8 cellular contexts compared by ENCODE assay signal in genomic region chr4:48127882-48128394, GRCh38. TPM values are rescaled to one million over a fixed set of nuclear protein-coding genes. Genes with fewer than 3 reads are reported as not detected.
DNase-seq lines count a peak whose midpoint lies in the region; ATAC-seq and TF ChIP-seq lines count a peak whose summit lies in the region.

No MANE protein-coding gene starts in this region.

- ATAC-seq in GM18511 (IDR thresholded peaks at IDR 0.05; ENCODE audit: unreplicated experiment) (peak; percentile 96), HG02981 (IDR thresholded peaks at IDR 0.05; ENCODE audit: unreplicated experiment) (peak; percentile 96), right lobe of liver (peak; percentile 91 to 95 (median 94))

- peak; percentile 58 for TF ChIP-seq CTCF in 22Rv1 (IDR thresholded peaks at IDR 0.05)
- peak; percentile 77 for TF ChIP-seq CTCF in choroid plexus epithelial cell (conservative IDR thresholded peaks at IDR 0.05; ENCODE audit: low read depth, low read length)
- TF ChIP-seq CTCF in right lobe of liver (IDR thresholded peaks at IDR 0.05) = peak; percentile 48 to 72 (median 62)

- H3K4me1 ChIP-seq in right lobe of liver = no peaks in the 10 kb centered on the region

- peak overlapping the region; percentile 15 for H3K4me3 ChIP-seq in choroid plexus epithelial cell (ENCODE audit: low read depth, low read length)
- H3K4me3 ChIP-seq in right lobe of liver = peak overlapping the region in 1 of 3 donors; percentile 2

- H3K27ac ChIP-seq in 22Rv1 (peak overlapping the region; percentile 65), right lobe of liver (no peak overlapping the region)

- WGBS in right lobe of liver (ENCODE audit: insufficient coverage, low coverage, low lambda C conversion rate, missing lambda C conversion rate) = 10% methylated on average over 10 of the region's 10 CpGs

- no peaks in the 10 kb centered on the region for H3K36me3 ChIP-seq in right lobe of liver

- H3K27me3 ChIP-seq in right lobe of liver = no peaks in the 10 kb centered on the region

- intact Hi-C loops in right lobe of liver (cut with DNase I) = loop anchor here in 1 of 2 donors (10.0 kb wide), 1 partner anchor 147 kb away; no protein-coding TSS in a partner anchor

- DNase-seq in NCI-H345 (lab: John Stamatoyannopoulos, UW) (peak; percentile 36), choroid plexus epithelial cell (ENCODE audit: low read depth) (peak; percentile 94), right lobe of liver (peak in 2 of 3 donors; percentile 47 to 65)
- peak; percentile 55 for DNase-seq in activated CD4-positive, alpha-beta T cell treated with anti-CD3 and anti-CD28 coated beads for 1 hour
- DNase-seq in stimulated activated CD4-positive, alpha-beta T cell treated with anti-CD3 and anti-CD28 coated beads, TNF-alpha, amount 100 ng/mL, for 48 hours (ENCODE audit: low read depth in 3 of 3) = peak; percentile 53 to 81 (median 58)

- no peak for TF ChIP-seq POLR2A in right lobe of liver (IDR thresholded peaks at IDR 0.05)

- H3K9me3 ChIP-seq in right lobe of liver = no peaks in the 10 kb centered on the region

RNA-seq across cellular contexts. Expression of gene TXK, which starts 6.1 kb away (rescaled TPM):
- total RNA-seq in right lobe of liver = 1 to 10 TPM in 5 of 6 experiments, under 1 TPM in 1; 0.62 to 2.5 (median 1.5) TPM

Comparison
In these comparisons a context has a peak if more than half of its experiments do, and no peak if none do; other contexts are left out.
1. DNase-seq: peak in every context shown above with its lines; median percentile 94 in choroid plexus epithelial cell; 58 in stimulated activated CD4-positive, alpha-beta T cell treated with anti-CD3 and anti-CD28 coated beads, TNF-alpha, amount 100 ng/mL, for 48 hours; 56 in right lobe of liver; 55 in activated CD4-positive, alpha-beta T cell treated with anti-CD3 and anti-CD28 coated beads for 1 hour; 36 in NCI-H345.